ENCODE assay signal across 22 cellular contexts in genomic region chr11:82930229-82930628, GRCh38. TPM values are rescaled to one million over a fixed set of nuclear protein-coding genes. Genes with fewer than 3 reads are reported as not detected.
A peak's percentile ranks its signal among the peaks of the same experiment; 100 is the strongest.
DNase-seq lines count a peak whose midpoint lies in the region; ATAC-seq, FAIRE-seq and TF ChIP-seq lines count a peak whose summit lies in the region.
"Had no signal": no experiment of that assay in that cellular context is flagged by ENCODE, and none has a peak within 500 bp of the region (broad histone marks: within the 10 kb centered on the region; RNA-seq: fewer than 3 reads in every experiment).

No MANE protein-coding gene starts in this region.

- H3K27ac Mint-ChIP-seq in activated CD4-positive, alpha-beta T cell treated with anti-CD3 and anti-CD28 coated beads for 36 hours, result no peak overlapping the region
- H3K27ac Mint-ChIP-seq: activated T-helper 17 cell treated with anti-CD3 and anti-CD28 coated beads, Interleukin-2, amount 50 U/mL, for 72 hours; CD4-positive, CD25-positive, alpha-beta regulatory T cell; T-helper 17 cell had no signal

- H3K27me3 ChIP-seq in DOHH2 (ENCODE audit: control insufficient read depth, low read length) (no peaks in the 10 kb centered on the region), OCI-LY1 (ENCODE audit: insufficient read depth, low read length) (no peaks in the 10 kb centered on the region)
- H3K27me3 ChIP-seq: dorsolateral prefrontal cortex, sigmoid colon had no signal

- peaks cover 31% of the 10 kb centered on the region for H3F3A ChIP-seq in DOHH2 (ENCODE audit: control insufficient read depth, insufficient read depth)
- no peaks in the 10 kb centered on the region for H3F3A ChIP-seq in OCI-LY1 (ENCODE audit: insufficient read depth, low read length)

- H3K27ac ChIP-seq in DOHH2 (ENCODE audit: low read depth, low read length) (peak overlapping the region; percentile 97), OCI-LY1 (ENCODE audit: low read depth, low read length, poor library complexity, severe bottlenecking) (peak overlapping the region; percentile 90)
- H3K27ac ChIP-seq: dorsolateral prefrontal cortex, left ventricle myocardium inferior, sigmoid colon had no signal

- H3K4me3 Mint-ChIP-seq in activated CD4-positive, alpha-beta T cell treated with anti-CD3 and anti-CD28 coated beads for 36 hours, result no peak overlapping the region
- H3K4me3 Mint-ChIP-seq: activated T-helper 17 cell treated with anti-CD3 and anti-CD28 coated beads, Interleukin-2, amount 50 U/mL, for 72 hours; T-helper 17 cell had no signal

- H3K27me3 Mint-ChIP-seq in activated CD4-positive, alpha-beta T cell treated with anti-CD3 and anti-CD28 coated beads for 36 hours, result no peaks in the 10 kb centered on the region
- H3K27me3 Mint-ChIP-seq: activated T-helper 17 cell treated with anti-CD3 and anti-CD28 coated beads, Interleukin-2, amount 50 U/mL, for 72 hours; CD4-positive, CD25-positive, alpha-beta regulatory T cell; T-helper 17 cell had no signal

- intact Hi-C loops in activated CD4-positive, alpha-beta T cell treated with anti-CD3 and anti-CD28 coated beads for 36 hours (cut with DNase I, micrococcal nuclease), result no loop called here

- H3K36me3 Mint-ChIP-seq in activated CD4-positive, alpha-beta T cell treated with anti-CD3 and anti-CD28 coated beads for 36 hours (ENCODE audit: low read depth), result peaks cover 51% of the 10 kb centered on the region
- H3K36me3 Mint-ChIP-seq: CD4-positive, CD25-positive, alpha-beta regulatory T cell had no signal

- DNase-seq in frontal cortex (ENCODE audit: low spot score in 2 of 2) (no peak), kidney glomerular epithelial cell (lab: John Stamatoyannopoulos, UW) (no peak)
- no peak for DNase-seq in activated CD4-positive, alpha-beta T cell treated with anti-CD3 and anti-CD28 coated beads for 36 hours
- DNase-seq: CD4-positive, CD25-positive, alpha-beta regulatory T cell; dorsolateral prefrontal cortex; erythroblast; left ventricle myocardium inferior; NCI-H1694 treated with DMSO at 0.1 percent for 48 hours; NCI-H2227 treated with DMSO at 0.1 percent for 48 hours; NK-92 treated with Interleukin-12 subunit alpha and Interleukin-12 subunit beta, amount 100 ng/mL, for 24 hours; SHP77; sigmoid colon; stimulated activated CD4-positive, alpha-beta T cell treated with anti-CD3 and anti-CD28 coated beads, Interleukin-1b, Interleukin-23, amount 100 ng/mL, for 48 hours; substantia nigra; T-helper 17 cell had no signal

- no peak overlapping the region for H2AFZ ChIP-seq in OCI-LY1 (ENCODE audit: low read length)

- TF ChIP-seq CTCF in DOHH2 (IDR thresholded peaks at IDR 0.05; ENCODE audit: low read depth, low read length, poor library complexity, severe bottlenecking), result no peak
- no peak for TF ChIP-seq CTCF in OCI-LY1 (IDR thresholded peaks at IDR 0.05; ENCODE audit: low read length)

- H3K4me3 ChIP-seq in DOHH2 (ENCODE audit: low read length) (peak overlapping the region; percentile 60), OCI-LY1 (ENCODE audit: low read depth, low read length, poor library complexity, severe bottlenecking) (peak overlapping the region; percentile 3)
- H3K4me3 ChIP-seq: dorsolateral prefrontal cortex, left ventricle myocardium inferior, sigmoid colon had no signal

- H3K9me3 ChIP-seq in DOHH2 (ENCODE audit: control insufficient read depth, insufficient read depth, low read length), result no peaks in the 10 kb centered on the region
- no peaks in the 10 kb centered on the region for H3K9me3 ChIP-seq in OCI-LY1 (ENCODE audit: low read length)
- H3K9me3 ChIP-seq: left ventricle myocardium inferior, sigmoid colon had no signal

- no peaks in the 10 kb centered on the region for H4K20me1 ChIP-seq in DOHH2 (ENCODE audit: control insufficient read depth, insufficient read depth, low read depth, low read length)
- no peaks in the 10 kb centered on the region for H4K20me1 ChIP-seq in OCI-LY1 (ENCODE audit: insufficient read depth, low read length)

- POLR2A ChIA-PET in activated CD4-positive, alpha-beta T cell treated with anti-CD3 and anti-CD28 coated beads for 36 hours (lab: Charles Lee), result no interaction called here

- H3K36me3 ChIP-seq in DOHH2 (ENCODE audit: control insufficient read depth, low read length) (peaks cover 52% of the 10 kb centered on the region), OCI-LY1 (ENCODE audit: insufficient read depth, low read length) (peaks cover 60% of the 10 kb centered on the region)
- H3K36me3 ChIP-seq: left ventricle myocardium inferior, sigmoid colon had no signal

- FAIRE-seq in frontal cortex (lab: Jason Lieb, UNC), result no peak
- FAIRE-seq: bronchial epithelial cell had no signal

- H3K79me2 ChIP-seq in DOHH2 (ENCODE audit: control insufficient read depth, low read length), result peaks cover 12% of the 10 kb centered on the region
- no peaks in the 10 kb centered on the region for H3K79me2 ChIP-seq in OCI-LY1 (ENCODE audit: insufficient read depth, low read length)

- no peaks in the 10 kb centered on the region for H3K9me2 ChIP-seq in DOHH2 (replicated peaks; ENCODE audit: control insufficient read depth, low read length)
- no peaks in the 10 kb centered on the region for H3K9me2 ChIP-seq in OCI-LY1 (ENCODE audit: low read depth, low read length)

- H3K4me1 ChIP-seq in DOHH2 (ENCODE audit: control insufficient read depth, low read length), result peaks cover 60% of the 10 kb centered on the region
- peaks cover 34% of the 10 kb centered on the region for H3K4me1 ChIP-seq in OCI-LY1 (ENCODE audit: insufficient read depth, low read length, severe bottlenecking)
- H3K4me1 ChIP-seq: left ventricle myocardium inferior, sigmoid colon had no signal

- H3K9ac ChIP-seq in OCI-LY1 (ENCODE audit: low read length), result peak overlapping the region; percentile 64

- peaks cover 26% of the 10 kb centered on the region for H3K4me1 Mint-ChIP-seq in activated CD4-positive, alpha-beta T cell treated with anti-CD3 and anti-CD28 coated beads for 36 hours
- H3K4me1 Mint-ChIP-seq: activated T-helper 17 cell treated with anti-CD3 and anti-CD28 coated beads, Interleukin-2, amount 50 U/mL, for 72 hours had no signal

- CTCF ChIA-PET in activated CD4-positive, alpha-beta T cell treated with anti-CD3 and anti-CD28 coated beads for 36 hours (lab: Charles Lee), result interaction anchor here (0.6 to 2.0 kb wide), 5 partner anchors 62 to 320 kb away, joined by 3 to 11 read pairs (median 4); no protein-coding TSS in a partner anchor

- peak overlapping the region; percentile 82 for H3K4me2 ChIP-seq in DOHH2 (ENCODE audit: low read length)
- H3K4me2 ChIP-seq in OCI-LY1 (ENCODE audit: low read length), result peak overlapping the region; percentile 54

- ATAC-seq in GM19372 (IDR thresholded peaks at IDR 0.05; ENCODE audit: low read depth, unreplicated experiment) (peak; percentile 59), HG02885 (IDR thresholded peaks at IDR 0.05; ENCODE audit: poor library complexity, unreplicated experiment) (peak; percentile 67), GM21619 (IDR thresholded peaks at IDR 0.05; ENCODE audit: unreplicated experiment) (no peak)
- ATAC-seq in activated CD4-positive, alpha-beta T cell treated with anti-CD3 and anti-CD28 coated beads for 36 hours, result no peak
- ATAC-seq: activated T-helper 17 cell treated with anti-CD3 and anti-CD28 coated beads, Interleukin-2, amount 50 U/mL, for 72 hours; T-helper 17 cell had no signal

- no peaks in the 10 kb centered on the region for H3K9me3 Mint-ChIP-seq in activated CD4-positive, alpha-beta T cell treated with anti-CD3 and anti-CD28 coated beads for 36 hours (ENCODE audit: low read depth)
- H3K9me3 Mint-ChIP-seq: activated T-helper 17 cell treated with anti-CD3 and anti-CD28 coated beads, Interleukin-2, amount 50 U/mL, for 72 hours; CD4-positive, CD25-positive, alpha-beta regulatory T cell had no signal

RNA-seq across cellular contexts. Expression of gene DDIAS, which starts 28.7 kb away (rescaled TPM):
- total RNA-seq in frontal cortex, result 1.6 TPM
- 10 to 100 TPM; 16.9 to 23.5 TPM for total RNA-seq in activated CD4-positive, alpha-beta T cell treated with anti-CD3 and anti-CD28 coated beads for 36 hours

RNA-seq across cellular contexts. Expression of gene PRCP, which starts 30.0 kb away (rescaled TPM):
- 28.1 TPM for total RNA-seq in frontal cortex
- total RNA-seq in activated CD4-positive, alpha-beta T cell treated with anti-CD3 and anti-CD28 coated beads for 36 hours, result 10 to 100 TPM; 18.2 to 23.4 TPM

Comparison
In these comparisons a context has a peak if more than half of its experiments do, and no peak if none do; other contexts are left out.
1. ATAC-seq: peak in GM19372 (single experiment) and HG02885 (single experiment); none in GM21619 (single experiment) and activated CD4-positive, alpha-beta T cell treated with anti-CD3 and anti-CD28 coated beads for 36 hours (single experiment).